ENCODE assay signal across 8 cellular contexts in the genomic region with DNA sequence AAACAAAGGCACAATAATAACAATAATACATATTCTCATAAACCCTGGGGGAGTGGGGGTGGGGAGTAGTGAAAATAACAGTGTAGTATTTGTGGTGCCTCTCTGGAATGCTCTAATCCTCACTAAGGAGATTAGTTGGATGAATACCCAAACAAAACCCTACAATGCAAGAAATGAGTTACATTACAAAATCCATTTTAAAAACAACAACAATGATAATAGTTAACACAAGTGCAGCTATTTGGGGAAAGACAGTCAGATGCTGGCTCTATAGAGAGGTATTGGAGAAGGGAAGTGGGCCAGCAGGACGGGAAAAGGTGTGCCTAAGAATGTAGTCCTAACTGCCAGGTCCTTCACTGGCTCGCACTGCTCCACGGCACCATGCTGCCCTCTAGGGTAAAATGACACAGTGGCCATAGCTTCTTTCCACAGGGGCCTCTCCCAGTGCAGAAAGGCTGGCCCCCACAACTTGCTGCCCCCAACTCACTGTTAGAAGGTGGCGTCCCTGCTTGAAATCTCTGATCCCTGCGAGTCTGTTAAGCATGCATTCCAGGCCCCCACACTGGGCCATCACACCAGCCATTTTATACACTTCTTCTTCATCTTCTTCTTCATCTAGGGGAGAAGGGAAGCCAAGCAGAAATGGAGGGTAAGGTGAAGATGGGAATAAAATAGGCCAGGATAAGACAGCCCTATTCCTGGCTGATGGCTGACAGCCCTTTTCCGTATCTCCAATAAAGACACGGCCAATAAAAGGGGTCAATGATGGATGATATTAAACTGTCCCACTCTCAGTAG.
DNase-seq lines count a peak whose midpoint lies in the region; ATAC-seq, FAIRE-seq and TF ChIP-seq lines count a peak whose summit lies in the region.

No MANE protein-coding gene starts in this region.

- no peak overlapping the region for H3K4me3 Mint-ChIP-seq in HFFc6
- no peak overlapping the region for H3K4me3 Mint-ChIP-seq in MCF 10A (ENCODE audit: unreplicated experiment)

- H3K9me3 ChIP-seq in HepG2 (ENCODE audit: low read length), result no peaks in the 10 kb centered on the region

- H4K20me1 ChIP-seq in HepG2 (ENCODE audit: insufficient read depth, low read length), result no peaks in the 10 kb centered on the region

- no peaks in the 10 kb centered on the region for H3K27me3 ChIP-seq in HepG2 (ENCODE audit: control insufficient read depth in 1 of 2, insufficient read depth in 2 of 2, low read length in 2 of 2)

- H3K36me3 Mint-ChIP-seq in HFFc6 (ENCODE audit: low read depth) (peaks cover 46% of the 10 kb centered on the region), MCF 10A (ENCODE audit: insufficient read depth, unreplicated experiment) (peaks cover 92% of the 10 kb centered on the region)

- no peak for DNase-seq in AG09319 (ENCODE audit: extremely low read depth, low read depth)
- no peak for DNase-seq in HFFc6
- DNase-seq in MCF 10A (ENCODE audit: unreplicated experiment), result peak; percentile 55
- DNase-seq in HepG2 (ENCODE audit: low spot score), result peak; percentile 24
- no peak for DNase-seq in NCI-H2081 (lab: John Stamatoyannopoulos, UW)

- H3K4me1 Mint-ChIP-seq in HFFc6 (ENCODE audit: low read depth) (peaks cover 6% of the 10 kb centered on the region), MCF 10A (ENCODE audit: insufficient read depth, unreplicated experiment) (no peaks in the 10 kb centered on the region)

- no peak for TF ChIP-seq EP300 in HepG2 (IDR thresholded peaks at IDR 0.05; ENCODE audit: low read depth in 2 of 2, low read length in 2 of 2)
- TF ChIP-seq EP300 in HepG2 (CRISPR knock-in tag; IDR thresholded peaks at IDR 0.05; ENCODE audit: borderline replicate concordance), result no peak

- ATAC-seq in HepG2 (peak; percentile 88), HG03439 (IDR thresholded peaks at IDR 0.05; ENCODE audit: unreplicated experiment) (no peak), HG02981 (IDR thresholded peaks at IDR 0.05; ENCODE audit: unreplicated experiment) (no peak), GM21390 (IDR thresholded peaks at IDR 0.05; ENCODE audit: unreplicated experiment) (no peak)

- H3K27ac Mint-ChIP-seq in HFFc6 (no peak overlapping the region), MCF 10A (ENCODE audit: low read depth, unreplicated experiment) (no peak overlapping the region)

- 89% methylated on average over 7 of the region's 7 CpGs for WGBS in HepG2 (ENCODE audit: low lambda C conversion rate)

- FAIRE-seq in HepG2 (lab: Jason Lieb, UNC), result peak; percentile 68

- TF ChIP-seq CTCF in AG09319 (IDR thresholded peaks at IDR 0.05; ENCODE audit: low read depth, low read length) (peak; percentile 29), HFFc6 (IDR thresholded peaks at IDR 0.05) (peak; percentile 57; the same call in 1 of the 2 replicates), MCF 10A (IDR thresholded peaks at IDR 0.05; ENCODE audit: unreplicated experiment) (peak; percentile 57), HepG2 (CRISPR knock-in tag; IDR thresholded peaks at IDR 0.05) (peak; percentile 80)

- H3K9me3 Mint-ChIP-seq in HFFc6 (no peaks in the 10 kb centered on the region), MCF 10A (ENCODE audit: unreplicated experiment) (no peaks in the 10 kb centered on the region)

- POLR2A ChIA-PET in MCF 10A (lab: Yijun Ruan, JAX) (interaction anchor here (0.6 to 2.0 kb wide), 11 partner anchors 9 to 212 kb away, joined by 3 to 8 read pairs (median 4); partner anchors contain the start of gene ALDH4A1), HepG2 (lab: Yijun Ruan, JAX) (no interaction called here)

- CTCF ChIA-PET in MCF 10A (lab: Yijun Ruan, JAX) (interaction anchor here (0.6 to 4.7 kb wide), 37 partner anchors 9 to 1675 kb away, joined by 3 to 52 read pairs (median 4); partner anchors contain the start of gene ALDH4A1), HepG2 (lab: Yijun Ruan, JAX; ENCODE audit: low intra/inter-chr PET ratio, low total read pairs) (interaction anchor here (1.4 to 1.8 kb wide), 4 partner anchors 53 to 212 kb away, joined by 3 to 8 read pairs (median 6); no protein-coding TSS in a partner anchor)

- peak; percentile 48; the same call in 1 of the 2 replicates for TF ChIP-seq RAD21 in HepG2 (CRISPR knock-in tag; IDR thresholded peaks at IDR 0.05)

- BruUV-seq in MCF 10A (replicated peaks; lab: Mats Ljungman, UMichigan) (no TSS peak), HepG2 (replicated peaks; lab: Mats Ljungman, UMichigan) (no TSS peak)

- intact Hi-C loops in MCF 10A (cut with micrococcal nuclease), result loop anchor here (1.0 to 5.0 kb wide), 5 partner anchors 124 to 499 kb away; no protein-coding TSS in a partner anchor
- intact Hi-C loops in HepG2 (cut with micrococcal nuclease; ENCODE audit: unreplicated experiment), result loop anchor here (5.0 kb wide), 1 partner anchor 184 kb away; no protein-coding TSS in a partner anchor

- no peak overlapping the region for H3K9ac ChIP-seq in HepG2 (ENCODE audit: insufficient read depth, low read depth, low read length)

- peaks cover 50 to 100% of the 10 kb centered on the region in 2 experiments for H3K36me3 ChIP-seq in HepG2 (replicated peaks in 1 of 2; ENCODE audit: control insufficient read depth in 1 of 2, insufficient read depth in 2 of 2, low read length in 2 of 2)

- H3K27me3 Mint-ChIP-seq in HFFc6 (ENCODE audit: insufficient read depth), result no peaks in the 10 kb centered on the region; the same call in 1 of the 2 replicates
- no peaks in the 10 kb centered on the region for H3K27me3 Mint-ChIP-seq in MCF 10A (ENCODE audit: insufficient read depth, unreplicated experiment)

- H3K4me1 ChIP-seq in HepG2 (ENCODE audit: insufficient read depth, low read length), result no peaks in the 10 kb centered on the region

- TF ChIP-seq POLR2A in HepG2 (IDR thresholded peaks at IDR 0.05; ENCODE audit: insufficient read depth in 1 of 2, low read depth in 2 of 2, low read length in 2 of 2), result no peak

- no peak overlapping the region for H3K27ac ChIP-seq in HepG2 (ENCODE audit: extremely low read length, insufficient read depth, low read length)

- no peaks in the 10 kb centered on the region for H3K79me2 ChIP-seq in HepG2 (ENCODE audit: insufficient read depth, low read length)

- no peak overlapping the region for H3K4me3 ChIP-seq in HepG2 (replicated peaks in 1 of 3; ENCODE audit: insufficient read depth in 1 of 3, low read depth in 2 of 3, low read length in 3 of 3)

- in situ Hi-C loops in HepG2 (cut with HindIII; ENCODE audit: extremely low pct_ligation_motif_present, low pct_unique_long_range_greater_than_20kb), result no loop called here

- H3K4me2 ChIP-seq in HepG2 (ENCODE audit: low read depth, low read length), result no peak overlapping the region

- no peak overlapping the region for H2AFZ ChIP-seq in HepG2 (ENCODE audit: low read length)

TF ChIP-seq in HepG2, 621 proteins besides CTCF, POLR2A, EP300 and RAD21:
- TF ChIP-seq PATZ1 (CRISPR knock-in tag; IDR thresholded peaks at IDR 0.05) (0 out of 2 replicates have a peak, but pooled peaks have one; percentile 20), SMC3 (IDR thresholded peaks at IDR 0.05; ENCODE audit: low read length) (peak; percentile 52), ZNF841 (CRISPR knock-in tag; IDR thresholded peaks at IDR 0.05; ENCODE audit: borderline replicate concordance) (no peak), ZNF639 (CRISPR knock-in tag; conservative IDR thresholded peaks at IDR 0.05) (no peak), ZNF746 (CRISPR knock-in tag; IDR thresholded peaks at IDR 0.05) (no peak), STAG1 (CRISPR knock-in tag; IDR thresholded peaks at IDR 0.05) (peak; percentile 90), ZNF431 (CRISPR knock-in tag; IDR thresholded peaks at IDR 0.05; ENCODE audit: borderline replicate concordance, low read depth) (no peak), ZNF790 (CRISPR knock-in tag; IDR thresholded peaks at IDR 0.05; ENCODE audit: borderline replicate concordance) (no peak)

Comparison
In these comparisons a context has a peak if more than half of its experiments do, and no peak if none do; other contexts are left out.
1. DNase-seq: peak in MCF 10A (single experiment) and HepG2 (single experiment); none in AG09319 (single experiment), HFFc6 (single experiment) and NCI-H2081 (0 of 2).
2. CTCF ChIP-seq: peak in every context shown above with its lines; median percentile 80 in HepG2; 57 in HFFc6; 57 in MCF 10A; 29 in AG09319.